11 cellular contexts compared by ENCODE assay signal in the genomic region with DNA sequence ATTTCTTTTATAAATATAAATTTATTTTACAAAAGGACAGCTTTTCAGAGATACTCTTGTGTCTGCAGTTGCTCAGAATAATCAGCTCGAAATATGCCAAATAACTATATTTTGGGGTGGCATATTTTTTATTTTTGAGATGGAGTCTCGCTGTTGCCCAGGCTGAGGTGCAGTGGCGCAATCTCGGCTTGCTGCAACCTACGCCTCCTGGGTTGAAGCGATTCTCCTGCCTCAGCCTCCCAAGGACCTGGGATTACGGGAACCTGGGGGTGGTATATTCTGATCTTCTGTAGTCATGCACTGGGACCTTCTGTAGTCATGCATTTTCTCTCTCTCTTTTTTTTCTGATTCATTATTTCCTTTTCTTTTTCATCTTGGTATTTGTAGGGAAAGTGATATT.
A peak's percentile ranks its signal among the peaks of the same experiment; 100 is the strongest.
DNase-seq lines count a peak whose midpoint lies in the region; ATAC-seq and TF ChIP-seq lines count a peak whose summit lies in the region.
"Had no signal": no experiment of that assay in that cellular context is flagged by ENCODE, and none has a peak within 500 bp of the region (broad histone marks: within the 10 kb centered on the region; RNA-seq: fewer than 3 reads in every experiment).

No MANE protein-coding gene starts in this region.

- no peak overlapping the region for H3K9ac ChIP-seq in MM.1S (ENCODE audit: low read length)

- H3K4me3 Mint-ChIP-seq in activated T-cell treated with anti-CD3 and anti-CD28 coated beads, Interleukin-2, amount 50 U/mL, for 4 hours: peak overlapping the region; percentile 96
- H3K4me3 Mint-ChIP-seq in activated naive CD4-positive, alpha-beta T cell treated with anti-CD3 and anti-CD28 coated beads for 36 hours: peak overlapping the region; percentile 94
- peak overlapping the region; percentile 96 for H3K4me3 Mint-ChIP-seq in natural killer cell

- peaks cover 61% of the 10 kb centered on the region for H3K36me3 Mint-ChIP-seq in activated T-cell treated with anti-CD3 and anti-CD28 coated beads, Interleukin-2, amount 50 U/mL, for 4 hours (ENCODE audit: insufficient read depth)
- peaks cover 89% of the 10 kb centered on the region for H3K36me3 Mint-ChIP-seq in activated naive CD4-positive, alpha-beta T cell treated with anti-CD3 and anti-CD28 coated beads for 36 hours (ENCODE audit: low read depth)
- H3K36me3 Mint-ChIP-seq in natural killer cell: peaks cover 3% of the 10 kb centered on the region

- H3K36me3 ChIP-seq in vagina: no peaks in the 10 kb centered on the region
- H3K36me3 ChIP-seq in MM.1S (replicated peaks; ENCODE audit: insufficient read depth, low read length): no peaks in the 10 kb centered on the region
- H3K36me3 ChIP-seq: WERI-Rb-1 had no signal

- intact Hi-C loops in activated naive CD4-positive, alpha-beta T cell treated with anti-CD3 and anti-CD28 coated beads for 36 hours (cut with micrococcal nuclease): loop anchor here (1.0 to 10.0 kb wide), 7 partner anchors 180 to 1487 kb away; a partner anchor contains a TSS
- intact Hi-C loops in natural killer cell (cut with micrococcal nuclease) (loop anchor here (5.0 to 10.0 kb wide), 6 partner anchors 63 to 947 kb away; a partner anchor contains a TSS), vagina (cut with DNase I) (no loop called here)

- H3K4me1 Mint-ChIP-seq in activated T-cell treated with anti-CD3 and anti-CD28 coated beads, Interleukin-2, amount 50 U/mL, for 4 hours (ENCODE audit: low read depth): peaks cover 32% of the 10 kb centered on the region
- H3K4me1 Mint-ChIP-seq in activated naive CD4-positive, alpha-beta T cell treated with anti-CD3 and anti-CD28 coated beads for 36 hours (ENCODE audit: low read depth): peaks cover 12% of the 10 kb centered on the region
- H3K4me1 Mint-ChIP-seq in natural killer cell: peaks cover 75 to 77% of the 10 kb centered on the region in 2 donors

- H3F3A ChIP-seq in MM.1S (ENCODE audit: insufficient read depth, low read length): peaks cover 15% of the 10 kb centered on the region

- TF ChIP-seq CTCF in natural killer cell (IDR thresholded peaks at IDR 0.05) (no peak), vagina (IDR thresholded peaks at IDR 0.05) (no peak), MM.1S (IDR thresholded peaks at IDR 0.05; ENCODE audit: low read length) (no peak)

- no peak for ATAC-seq in activated T-cell treated with anti-CD3 and anti-CD28 coated beads, Interleukin-2, amount 50 U/mL, for 4 hours
- no peak for ATAC-seq in natural killer cell

- POLR2A ChIA-PET in HEK293T (lab: Yijun Ruan, JAX): no interaction called here

- H3K4me1 ChIP-seq in vagina (no peaks in the 10 kb centered on the region), MM.1S (ENCODE audit: low read length) (peaks cover 16% of the 10 kb centered on the region; the same call in 1 of the 2 replicates)
- H3K4me1 ChIP-seq: tibial artery had no signal

- H3K27me3 Mint-ChIP-seq in activated T-cell treated with anti-CD3 and anti-CD28 coated beads, Interleukin-2, amount 50 U/mL, for 4 hours (ENCODE audit: low read depth): no peaks in the 10 kb centered on the region
- H3K27me3 Mint-ChIP-seq in activated naive CD4-positive, alpha-beta T cell treated with anti-CD3 and anti-CD28 coated beads for 36 hours (ENCODE audit: low read depth): no peaks in the 10 kb centered on the region
- no peaks in the 10 kb centered on the region for H3K27me3 Mint-ChIP-seq in natural killer cell (ENCODE audit: low read depth in 2 of 2)

- H3K9me3 ChIP-seq in vagina (no peaks in the 10 kb centered on the region), MM.1S (replicated peaks; ENCODE audit: insufficient read depth, low read length) (no peaks in the 10 kb centered on the region)
- H3K9me3 ChIP-seq: tibial artery had no signal

- no peak for DNase-seq in activated T-cell treated with anti-CD3 and anti-CD28 coated beads, Interleukin-2, amount 50 U/mL, for 4 hours
- DNase-seq in activated T-cell treated with anti-CD3 and anti-CD28 coated beads for 4 hours: no peak
- peak; percentile 66 for DNase-seq in activated naive CD4-positive, alpha-beta T cell treated with anti-CD3 and anti-CD28 coated beads for 36 hours
- DNase-seq in natural killer cell: no peak
- no peak for DNase-seq in vagina (ENCODE audit: extremely low spot score in 2 of 2)
- no peak for DNase-seq in HEK293T (ENCODE audit: extremely low spot score)
- DNase-seq in NCI-H187 treated with DMSO at 0.1 percent for 48 hours (lab: John Stamatoyannopoulos, UW): no peak
- no peak for DNase-seq in MM.1S
- DNase-seq: NCI-H1694, tibial artery, WERI-Rb-1 had no signal

- H2AFZ ChIP-seq in MM.1S (ENCODE audit: low read length): no peak overlapping the region

- no peaks in the 10 kb centered on the region for H3K9me2 ChIP-seq in MM.1S (replicated peaks; ENCODE audit: insufficient read depth, low read length)

- H3K27ac Mint-ChIP-seq in activated naive CD4-positive, alpha-beta T cell treated with anti-CD3 and anti-CD28 coated beads for 36 hours: peak overlapping the region; percentile 100
- peak overlapping the region; percentile 97 to 99 for H3K27ac Mint-ChIP-seq in natural killer cell

- no peaks in the 10 kb centered on the region for H3K27me3 ChIP-seq in vagina
- H3K27me3 ChIP-seq in MM.1S (replicated peaks; ENCODE audit: insufficient read depth, low read length): no peaks in the 10 kb centered on the region
- H3K27me3 ChIP-seq: tibial artery had no signal

- peaks cover 8% of the 10 kb centered on the region for H3K79me2 ChIP-seq in MM.1S (ENCODE audit: low read length)

- H3K4me2 ChIP-seq in MM.1S (ENCODE audit: low read depth, low read length): no peak overlapping the region

- CTCF ChIA-PET in activated naive CD4-positive, alpha-beta T cell treated with anti-CD3 and anti-CD28 coated beads for 36 hours (lab: Charles Lee): interaction anchor here (1.2 to 3.6 kb wide), 3 partner anchors 146 to 183 kb away, joined by 4 to 20 read pairs (median 6); no protein-coding TSS in a partner anchor
- CTCF ChIA-PET in HEK293T (lab: Yijun Ruan, JAX): no interaction called here

- no peak for TF ChIP-seq POLR2A in vagina (IDR thresholded peaks at IDR 0.05)

- H3K27ac ChIP-seq in vagina (peak overlapping the region; percentile 53), MM.1S (ENCODE audit: low read length) (no peak overlapping the region)
- H3K27ac ChIP-seq: tibial artery, WERI-Rb-1 had no signal

- peak overlapping the region in 1 of 2 donors; percentile 19 for H3K4me3 ChIP-seq in vagina
- no peak overlapping the region for H3K4me3 ChIP-seq in MM.1S (ENCODE audit: low read length)
- H3K4me3 ChIP-seq: tibial artery had no signal

- no peaks in the 10 kb centered on the region for H4K20me1 ChIP-seq in MM.1S (ENCODE audit: insufficient read depth, low read length)

- no peaks in the 10 kb centered on the region for H3K9me3 Mint-ChIP-seq in activated T-cell treated with anti-CD3 and anti-CD28 coated beads, Interleukin-2, amount 50 U/mL, for 4 hours
- no peaks in the 10 kb centered on the region for H3K9me3 Mint-ChIP-seq in activated naive CD4-positive, alpha-beta T cell treated with anti-CD3 and anti-CD28 coated beads for 36 hours
- no peaks in the 10 kb centered on the region for H3K9me3 Mint-ChIP-seq in natural killer cell

TF ChIP-seq in HEK293T, 16 proteins besides CTCF, POLR2A, EP300 and RAD21:
- TF ChIP-seq ZNF384 (IDR thresholded peaks at IDR 0.05): no peak
- no peak for TF ChIP-seq ELF4 (IDR thresholded peaks at IDR 0.05)
- TF ChIP-seq L3MBTL2 (conservative IDR thresholded peaks at IDR 0.05): no peak
- TF ChIP-seq SP1 (IDR thresholded peaks at IDR 0.05): no peak
- no peak for TF ChIP-seq FOXM1 (IDR thresholded peaks at IDR 0.05; ENCODE audit: borderline replicate concordance)
- no peak for TF ChIP-seq BHLHE40 (IDR thresholded peaks at IDR 0.05; ENCODE audit: borderline replicate concordance)
- TF ChIP-seq FOXA1 (IDR thresholded peaks at IDR 0.05): no peak
